In genomic region chr19:44260695-44261446, GRCh38 we compare ENCODE assay signal across 13 cellular contexts. TPM values are rescaled to one million over a fixed set of nuclear protein-coding genes. Genes with fewer than 3 reads are reported as not detected.
DNase-seq lines count a peak whose midpoint lies in the region; ATAC-seq and TF ChIP-seq lines count a peak whose summit lies in the region.
"Had no signal": no experiment of that assay in that cellular context is flagged by ENCODE, and none has a peak within 500 bp of the region (broad histone marks: within the 10 kb centered on the region; RNA-seq: fewer than 3 reads in every experiment).

No MANE protein-coding gene starts in this region.

- no peaks in the 10 kb centered on the region for H3K4me1 ChIP-seq in testis
- H3K4me1 ChIP-seq: tibial artery had no signal

- peaks cover 19% of the 10 kb centered on the region for H3K9me3 Mint-ChIP-seq in activated CD8-positive, alpha-beta memory T cell treated with anti-CD3 and anti-CD28 coated beads, Interleukin-2, amount 10 ng/mL, durations not matched to agents 7 days and 5 days (ENCODE audit: low read depth)
- H3K9me3 Mint-ChIP-seq in activated B cell treated with CpG ODN at 0.5 μM for 24 hours: peaks cover 25% of the 10 kb centered on the region
- peaks cover 42% of the 10 kb centered on the region for H3K9me3 Mint-ChIP-seq in stimulated activated memory B cell treated with anti-CD40 and anti-IgM and Interleukin-4, amounts not matched to agents 10 μg/mL and 1 μg/mL and 100 μg/mL, for 72 hours

- peak overlapping the region; percentile 60 for H3K4me3 Mint-ChIP-seq in activated CD8-positive, alpha-beta memory T cell treated with anti-CD3 and anti-CD28 coated beads, Interleukin-2, amount 10 ng/mL, durations not matched to agents 7 days and 5 days
- peak overlapping the region; percentile 79 for H3K4me3 Mint-ChIP-seq in activated B cell treated with CpG ODN at 0.5 μM for 24 hours
- peak overlapping the region; percentile 72 for H3K4me3 Mint-ChIP-seq in stimulated activated memory B cell treated with anti-CD40 and anti-IgM and Interleukin-4, amounts not matched to agents 10 μg/mL and 1 μg/mL and 100 μg/mL, for 72 hours

- H3K4me1 Mint-ChIP-seq in activated CD8-positive, alpha-beta memory T cell treated with anti-CD3 and anti-CD28 coated beads, Interleukin-2, amount 10 ng/mL, durations not matched to agents 7 days and 5 days: peaks cover 12% of the 10 kb centered on the region
- peaks cover 11% of the 10 kb centered on the region for H3K4me1 Mint-ChIP-seq in activated B cell treated with CpG ODN at 0.5 μM for 24 hours
- H3K4me1 Mint-ChIP-seq in stimulated activated memory B cell treated with anti-CD40 and anti-IgM and Interleukin-4, amounts not matched to agents 10 μg/mL and 1 μg/mL and 100 μg/mL, for 72 hours: peaks cover 14% of the 10 kb centered on the region

- H3K9me3 ChIP-seq in iPS-18c (ENCODE audit: control insufficient read depth, insufficient read depth, low read length) (peaks cover 2% of the 10 kb centered on the region), testis (no peaks in the 10 kb centered on the region)

- no peak for ATAC-seq in activated CD8-positive, alpha-beta memory T cell treated with anti-CD3 and anti-CD28 coated beads, Interleukin-2, amount 10 ng/mL, durations not matched to agents 7 days and 5 days
- ATAC-seq in activated B cell treated with CpG ODN at 0.5 μM for 24 hours (ENCODE audit: low read depth): no peak
- no peak for ATAC-seq in stimulated activated memory B cell treated with anti-CD40 and anti-IgM and Interleukin-4, amounts not matched to agents 10 μg/mL and 1 μg/mL and 100 μg/mL, for 72 hours
- no peak for ATAC-seq in omental fat pad (ENCODE audit: low FRiP score)

- no peak for TF ChIP-seq POLR2A in testis (IDR thresholded peaks at IDR 0.05)

- no peaks in the 10 kb centered on the region for H3K27me3 Mint-ChIP-seq in activated CD8-positive, alpha-beta memory T cell treated with anti-CD3 and anti-CD28 coated beads, Interleukin-2, amount 10 ng/mL, durations not matched to agents 7 days and 5 days
- H3K27me3 Mint-ChIP-seq in activated B cell treated with CpG ODN at 0.5 μM for 24 hours: no peaks in the 10 kb centered on the region
- no peaks in the 10 kb centered on the region for H3K27me3 Mint-ChIP-seq in stimulated activated memory B cell treated with anti-CD40 and anti-IgM and Interleukin-4, amounts not matched to agents 10 μg/mL and 1 μg/mL and 100 μg/mL, for 72 hours
- H3K27me3 Mint-ChIP-seq: IgD-negative memory B cell had no signal

- POLR2A ChIA-PET in activated B cell treated with CpG ODN at 0.5 μM for 24 hours (lab: Charles Lee): interaction anchor here (1.1 kb wide), 1 partner anchor 48 kb away, joined by 3 read pairs; the partner anchor contains the start of gene ZNF227

- no peaks in the 10 kb centered on the region for H3K36me3 ChIP-seq in testis (ENCODE audit: low read depth, missing control alignments)

- CTCF ChIA-PET in activated CD8-positive, alpha-beta memory T cell treated with anti-CD3 and anti-CD28 coated beads, Interleukin-2, amount 10 ng/mL, durations not matched to agents 7 days and 5 days (lab: Charles Lee): no interaction called here
- CTCF ChIA-PET in activated B cell treated with CpG ODN at 0.5 μM for 24 hours (lab: Charles Lee): no interaction called here

- WGBS in testis, 2 donors: 56 to 61% methylated on average over 6 of the region's 6 CpGs

- peaks cover 22% of the 10 kb centered on the region for H3K36me3 Mint-ChIP-seq in activated CD8-positive, alpha-beta memory T cell treated with anti-CD3 and anti-CD28 coated beads, Interleukin-2, amount 10 ng/mL, durations not matched to agents 7 days and 5 days
- peaks cover 18% of the 10 kb centered on the region for H3K36me3 Mint-ChIP-seq in activated B cell treated with CpG ODN at 0.5 μM for 24 hours (ENCODE audit: low read depth)
- H3K36me3 Mint-ChIP-seq in stimulated activated memory B cell treated with anti-CD40 and anti-IgM and Interleukin-4, amounts not matched to agents 10 μg/mL and 1 μg/mL and 100 μg/mL, for 72 hours: peaks cover 50% of the 10 kb centered on the region

- intact Hi-C loops in activated B cell treated with CpG ODN at 0.5 μM for 24 hours (cut with micrococcal nuclease) (loop anchor here (1.0 kb wide), 1 partner anchor 43 kb away; no protein-coding TSS in a partner anchor), testis (cut with DNase I; ENCODE audit: low total_unique reads) (no loop called here)

- H3K27ac Mint-ChIP-seq in activated CD8-positive, alpha-beta memory T cell treated with anti-CD3 and anti-CD28 coated beads, Interleukin-2, amount 10 ng/mL, durations not matched to agents 7 days and 5 days: no peak overlapping the region
- H3K27ac Mint-ChIP-seq in activated B cell treated with CpG ODN at 0.5 μM for 24 hours: no peak overlapping the region
- peak overlapping the region; percentile 77 for H3K27ac Mint-ChIP-seq in stimulated activated memory B cell treated with anti-CD40 and anti-IgM and Interleukin-4, amounts not matched to agents 10 μg/mL and 1 μg/mL and 100 μg/mL, for 72 hours
- H3K27ac Mint-ChIP-seq: IgD-negative memory B cell had no signal

- peak overlapping the region; percentile 71; the same call in 1 of the 2 replicates for H3K4me3 ChIP-seq in iPS-18c (ENCODE audit: insufficient read depth, low read depth, low read length)
- no peak overlapping the region for H3K4me3 ChIP-seq in testis
- H3K4me3 ChIP-seq: SK-N-MC, tibial artery had no signal

- TF ChIP-seq CTCF in activated B cell treated with CpG ODN at 0.5 μM for 24 hours (IDR thresholded peaks at IDR 0.05): no peak
- no peak for TF ChIP-seq CTCF in omental fat pad (IDR thresholded peaks at IDR 0.05)
- no peak for TF ChIP-seq CTCF in testis (IDR thresholded peaks at IDR 0.05)

- no peak overlapping the region for H3K27ac ChIP-seq in testis
- H3K27ac ChIP-seq: SK-N-MC, tibial artery had no signal

- H3K27me3 ChIP-seq in testis: no peaks in the 10 kb centered on the region
- H3K27me3 ChIP-seq: tibial artery had no signal

- DNase-seq in activated CD8-positive, alpha-beta memory T cell treated with anti-CD3 and anti-CD28 coated beads, Interleukin-2, amount 10 ng/mL, durations not matched to agents 7 days and 5 days: no peak
- no peak for DNase-seq in activated CD8-positive, alpha-beta memory T cell treated with anti-CD3 and anti-CD28 coated beads, Interleukin-2, amount 50 U/mL, for 4 hours
- DNase-seq in activated B cell treated with CpG ODN at 0.5 μM for 24 hours: no peak
- no peak for DNase-seq in omental fat pad (ENCODE audit: low spot score)
- DNase-seq in testis: no peak
- no peak for DNase-seq in NK-92 (lab: John Stamatoyannopoulos, UW; ENCODE audit: unreplicated experiment)
- DNase-seq: NCI-H2227 treated with DMSO at 0.1 percent for 48 hours; stimulated activated CD4-positive, alpha-beta T cell treated with anti-CD3 and anti-CD28 coated beads, Interleukin-2, amount 100 ng/mL, for 24 hours; tibial artery had no signal

RNA-seq across cellular contexts. Expression of gene ZNF233, which starts 1.2 kb away (rescaled TPM):
- total RNA-seq in activated CD8-positive, alpha-beta memory T cell treated with anti-CD3 and anti-CD28 coated beads, Interleukin-2, amount 10 ng/mL, durations not matched to agents 7 days and 5 days: under 1 TPM; 0.23 to 0.91 TPM
- total RNA-seq in activated B cell treated with CpG ODN at 0.5 μM for 24 hours (0.18 and 0.81 TPM in 2 replicates), omental fat pad (1 to 10 TPM in 1 of 4 donors, under 1 TPM in 3; 0.19 to 1.1 (median 0.35) TPM), testis (10 to 100 TPM in 1 of 2 donors, 1 to 10 TPM in 1; 6.4 to 11.6 TPM)
- 27.7 TPM for polyA plus RNA-seq in testis (ENCODE audit: insufficient read depth, low read depth, low replicate concordance)

RNA-seq across cellular contexts. Expression of gene ZNF235, which starts 44.0 kb away (rescaled TPM):
- total RNA-seq in activated CD8-positive, alpha-beta memory T cell treated with anti-CD3 and anti-CD28 coated beads, Interleukin-2, amount 10 ng/mL, durations not matched to agents 7 days and 5 days: 1 to 10 TPM; 6.8 to 7.1 TPM
- total RNA-seq in activated B cell treated with CpG ODN at 0.5 μM for 24 hours (11.6 and 14.5 TPM in 2 replicates), omental fat pad (1 to 10 TPM; 3.0 to 8.7 (median 4.3) TPM), testis (10 to 100 TPM; 11.1 to 12.1 TPM)
- 4.6 TPM for polyA plus RNA-seq in testis (ENCODE audit: insufficient read depth, low read depth, low replicate concordance)

RNA-seq across cellular contexts. Expression of gene ZNF227, which starts 48.5 kb away (rescaled TPM):
- 10 to 100 TPM; 28.6 to 29.4 TPM for total RNA-seq in activated CD8-positive, alpha-beta memory T cell treated with anti-CD3 and anti-CD28 coated beads, Interleukin-2, amount 10 ng/mL, durations not matched to agents 7 days and 5 days
- total RNA-seq in activated B cell treated with CpG ODN at 0.5 μM for 24 hours (33.1 and 36.9 TPM in 2 replicates), omental fat pad (10 to 100 TPM in 2 of 4 donors, 1 to 10 TPM in 2; 6.6 to 17.7 (median 10.8) TPM), testis (10 to 100 TPM; 19.8 to 25.0 TPM)
- polyA plus RNA-seq in testis (ENCODE audit: insufficient read depth, low read depth, low replicate concordance): 12.8 TPM
